Comparison of ENCODE assay signal across 14 cellular contexts in the genomic region with DNA sequence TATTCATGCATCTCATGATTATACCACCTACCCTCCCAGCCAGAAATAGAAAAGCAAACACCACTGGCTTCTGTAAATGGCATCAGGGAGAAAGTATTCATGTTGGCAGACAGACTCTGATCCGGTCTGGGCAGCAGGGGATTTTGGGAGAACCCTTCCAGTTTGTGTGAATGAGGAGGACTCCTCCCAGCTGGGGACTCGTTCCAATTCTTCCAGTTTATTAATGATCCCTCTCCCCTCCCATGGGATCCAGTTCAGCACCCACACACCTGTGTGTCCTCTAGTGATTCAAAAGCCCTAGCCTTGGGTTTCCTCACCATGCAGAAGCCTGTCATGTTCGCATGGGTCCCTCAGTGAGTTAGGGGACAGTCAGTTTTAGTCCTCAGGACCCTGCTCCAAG.
A peak's percentile ranks its signal among the peaks of the same experiment; 100 is the strongest.
DNase-seq lines count a peak whose midpoint lies in the region; ATAC-seq and TF ChIP-seq lines count a peak whose summit lies in the region.
"Had no signal": no experiment of that assay in that cellular context is flagged by ENCODE, and none has a peak within 500 bp of the region (broad histone marks: within the 10 kb centered on the region; RNA-seq: fewer than 3 reads in every experiment).

No MANE protein-coding gene starts in this region.

- intact Hi-C loops in right cardiac atrium (cut with DNase I) (no loop called here), Right ventricle myocardium superior (cut with DNase I) (no loop called here), lower lobe of right lung (cut with DNase I) (no loop called here)

- peak in 1 of 3 donors; percentile 28 for DNase-seq in right cardiac atrium
- no peak for DNase-seq in Right ventricle myocardium superior
- no peak for DNase-seq in activated CD4-positive, alpha-beta memory T cell treated with anti-CD3 and anti-CD28 coated beads, Interleukin-2, amount 10 ng/mL, durations not matched to agents 7 days and 5 days
- no peak for DNase-seq in lower lobe of right lung
- DNase-seq in hippocampal formation (lab: John Stamatoyannopoulos, UW): no peak
- DNase-seq: activated CD4-positive, CD25-positive, alpha-beta regulatory T cell treated with anti-CD3 and anti-CD28 coated beads, Interleukin-2, amount 50 U/mL, for 72 hours; effector memory CD4-positive, alpha-beta T cell; MV-4-11; NCI-H2029; NCI-H524 treated with DMSO at 0.1 percent for 48 hours; SJCRH30 had no signal

- 36% methylated on average over 3 of the region's 3 CpGs for WGBS in right cardiac atrium

- POLR2A ChIA-PET in activated CD4-positive, alpha-beta memory T cell treated with anti-CD3 and anti-CD28 coated beads, Interleukin-2, amount 10 ng/mL, durations not matched to agents 7 days and 5 days (lab: Charles Lee): interaction anchor here (0.7 to 2.5 kb wide), 2 partner anchors 13 to 49 kb away, joined by 3 to 7 read pairs; no protein-coding TSS in a partner anchor

- H3K27me3 ChIP-seq in right cardiac atrium (ENCODE audit: control insufficient read depth, insufficient read depth) (no peaks in the 10 kb centered on the region), lower lobe of right lung (ENCODE audit: low read depth) (no peaks in the 10 kb centered on the region)
- H3K27me3 ChIP-seq: SJCRH30 had no signal

- H3K4me3 Mint-ChIP-seq in activated CD4-positive, alpha-beta memory T cell treated with anti-CD3 and anti-CD28 coated beads, Interleukin-2, amount 10 ng/mL, durations not matched to agents 7 days and 5 days: no peak overlapping the region

- peaks cover 5% of the 10 kb centered on the region for H3K36me3 ChIP-seq in lower lobe of right lung
- H3K36me3 ChIP-seq: SJCRH30 had no signal

- H3K9me3 ChIP-seq in right cardiac atrium (ENCODE audit: control insufficient read depth, low read length) (no peaks in the 10 kb centered on the region), lower lobe of right lung (no peaks in the 10 kb centered on the region)
- H3K9me3 ChIP-seq: SJCRH30 had no signal

- H3K4me1 ChIP-seq in right cardiac atrium (ENCODE audit: control insufficient read depth, insufficient read depth, low read length) (peaks cover 83% of the 10 kb centered on the region), lower lobe of right lung (peaks cover 85% of the 10 kb centered on the region)

- H3K4me1 Mint-ChIP-seq in activated CD4-positive, alpha-beta memory T cell treated with anti-CD3 and anti-CD28 coated beads, Interleukin-2, amount 10 ng/mL, durations not matched to agents 7 days and 5 days: peaks cover 68% of the 10 kb centered on the region

- peak overlapping the region; percentile 30 for H3K27ac ChIP-seq in right cardiac atrium (ENCODE audit: low read length)
- peak overlapping the region; percentile 29 for H3K27ac ChIP-seq in lower lobe of right lung
- H3K27ac ChIP-seq: SJCRH30 had no signal

- H3K27ac Mint-ChIP-seq in activated CD4-positive, alpha-beta memory T cell treated with anti-CD3 and anti-CD28 coated beads, Interleukin-2, amount 10 ng/mL, durations not matched to agents 7 days and 5 days: peak overlapping the region; percentile 68

- no peaks in the 10 kb centered on the region for H3K9me3 Mint-ChIP-seq in activated CD4-positive, alpha-beta memory T cell treated with anti-CD3 and anti-CD28 coated beads, Interleukin-2, amount 10 ng/mL, durations not matched to agents 7 days and 5 days

- CTCF ChIA-PET in activated CD4-positive, alpha-beta memory T cell treated with anti-CD3 and anti-CD28 coated beads, Interleukin-2, amount 10 ng/mL, durations not matched to agents 7 days and 5 days (lab: Charles Lee): interaction anchor here (1.1 to 2.7 kb wide), 2 partner anchors 12 to 20 kb away, joined by 3 to 7 read pairs; no protein-coding TSS in a partner anchor

- H3K36me3 Mint-ChIP-seq in activated CD4-positive, alpha-beta memory T cell treated with anti-CD3 and anti-CD28 coated beads, Interleukin-2, amount 10 ng/mL, durations not matched to agents 7 days and 5 days (ENCODE audit: low read depth): peaks cover 39% of the 10 kb centered on the region

- H3K4me3 ChIP-seq in right cardiac atrium (ENCODE audit: low read length) (no peak overlapping the region), lower lobe of right lung (no peak overlapping the region)
- H3K4me3 ChIP-seq: SJCRH30 had no signal

- H3K27me3 Mint-ChIP-seq in activated CD4-positive, alpha-beta memory T cell treated with anti-CD3 and anti-CD28 coated beads, Interleukin-2, amount 10 ng/mL, durations not matched to agents 7 days and 5 days: no peaks in the 10 kb centered on the region
- H3K27me3 Mint-ChIP-seq: activated naive CD8-positive, alpha-beta T cell had no signal

- ATAC-seq in right cardiac atrium (no peak), Right ventricle myocardium superior (ENCODE audit: poor library complexity) (no peak), lower lobe of right lung (no peak), GM21737 (IDR thresholded peaks at IDR 0.05; ENCODE audit: unreplicated experiment) (no peak), HG02970 (IDR thresholded peaks at IDR 0.05; ENCODE audit: low FRiP score, unreplicated experiment) (no peak)

- TF ChIP-seq CTCF in lower lobe of right lung (IDR thresholded peaks at IDR 0.05): no peak
